10 cellular contexts compared by ENCODE assay signal in the genomic region with DNA sequence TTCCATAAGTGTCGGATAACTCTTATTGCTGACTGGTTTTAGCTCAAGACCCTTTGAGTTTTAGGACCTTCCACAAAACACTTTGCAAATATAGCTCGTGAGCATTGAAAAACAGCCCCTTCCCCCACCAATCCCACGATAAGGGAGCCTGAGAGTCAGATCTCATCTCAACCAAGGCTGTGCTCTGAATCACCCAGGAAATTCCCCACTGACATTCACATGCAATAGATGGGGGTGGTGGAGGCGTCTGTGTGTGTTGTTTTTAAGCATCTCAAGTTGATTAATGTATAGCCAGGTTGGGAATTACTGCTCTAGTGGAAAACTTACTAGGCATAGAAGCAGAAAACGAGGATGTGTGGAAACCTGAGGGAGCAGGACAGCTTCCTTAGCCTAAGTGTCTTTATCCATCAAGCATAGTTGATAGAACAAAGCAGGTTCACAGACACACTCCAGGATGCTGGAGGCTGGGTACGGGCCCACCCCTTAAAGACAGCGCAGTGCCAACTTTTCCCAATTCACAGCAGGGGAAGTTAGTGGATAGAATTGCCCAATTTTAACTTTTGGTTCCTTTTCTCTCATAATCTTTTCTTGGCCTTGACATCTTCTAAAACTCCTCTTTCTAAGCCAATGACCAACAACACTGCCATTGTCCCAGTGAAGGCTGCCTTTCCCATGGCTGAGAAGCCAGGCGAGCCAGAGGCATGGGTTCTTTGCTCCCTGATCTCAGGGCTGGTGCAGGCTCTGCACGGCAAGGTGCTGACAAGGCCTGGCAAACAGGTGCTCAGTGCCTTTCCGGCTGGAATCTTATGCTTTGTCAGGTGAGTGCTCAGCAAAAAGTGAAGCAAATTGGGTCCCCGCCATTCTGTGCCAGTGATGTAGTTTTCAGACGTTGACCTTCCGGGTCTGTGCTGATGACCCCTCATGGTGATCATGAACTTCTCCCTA.
DNase-seq lines count a peak whose midpoint lies in the region; ATAC-seq, FAIRE-seq and TF ChIP-seq lines count a peak whose summit lies in the region.
"Had no signal": no experiment of that assay in that cellular context is flagged by ENCODE, and none has a peak within 500 bp of the region (broad histone marks: within the 10 kb centered on the region; RNA-seq: fewer than 3 reads in every experiment).

No MANE protein-coding gene starts in this region.

- peak; percentile 31 to 59; a peak in 2 of 4 replicates for TF ChIP-seq EP300 in GM12878 (IDR thresholded peaks at IDR 0.05; ENCODE audit: borderline replicate concordance in 1 of 2, control insufficient read depth in 1 of 2, low read depth in 2 of 2, low read length in 2 of 2)

- no peak overlapping the region for H3K9ac ChIP-seq in GM12878 (ENCODE audit: control insufficient read depth, insufficient read depth, low read length)
- no peak overlapping the region for H3K9ac ChIP-seq in mesendoderm (ENCODE audit: low read length)
- H3K9ac ChIP-seq: BLaER1 had no signal

- TF ChIP-seq CTCF in GM12878 (IDR thresholded peaks at IDR 0.05 in 2 of 3, conservative IDR thresholded peaks at IDR 0.05 in 1 of 3; ENCODE audit: control insufficient read depth in 2 of 3, extremely low read depth in 1 of 3, insufficient read depth in 1 of 3, low read depth in 3 of 3, low read length in 3 of 3), result no peak

- intact Hi-C loops in GM12878 (cut with micrococcal nuclease; ENCODE audit: unreplicated experiment), result no loop called here

- H3K79me1 ChIP-seq in mesendoderm (ENCODE audit: low read length), result no peaks in the 10 kb centered on the region

- H3K4me2 ChIP-seq in GM12878 (ENCODE audit: control insufficient read depth, insufficient read depth) (peak overlapping the region; percentile 34), mesendoderm (ENCODE audit: low read length) (no peak overlapping the region)
- H3K4me2 ChIP-seq: BLaER1 had no signal

- no peak overlapping the region for H3K56ac ChIP-seq in mesendoderm (ENCODE audit: low read length)

- H2BK5ac ChIP-seq in mesendoderm (ENCODE audit: low read length), result no peak overlapping the region

- H3K27me3 ChIP-seq in GM12878 (replicated peaks in 1 of 2; ENCODE audit: control insufficient read depth in 2 of 2, insufficient read depth in 2 of 2, low read length in 1 of 2) (no peaks in the 10 kb centered on the region), mesendoderm (ENCODE audit: insufficient read depth, low read length, poor library complexity) (no peaks in the 10 kb centered on the region), HAP-1 (ENCODE audit: low read depth) (no peaks in the 10 kb centered on the region)
- H3K27me3 ChIP-seq: BLaER1, right lobe of liver had no signal

- H3K36me3 ChIP-seq in GM12878 (ENCODE audit: control insufficient read depth in 2 of 2, insufficient read depth in 2 of 2, low read length in 1 of 2), result no peaks in the 10 kb centered on the region
- no peaks in the 10 kb centered on the region for H3K36me3 ChIP-seq in mesendoderm (ENCODE audit: control insufficient read depth, insufficient read depth, low read length)
- H3K36me3 ChIP-seq in HAP-1 (replicated peaks), result no peaks in the 10 kb centered on the region
- H3K36me3 ChIP-seq: BLaER1, right lobe of liver had no signal

- H2BK15ac ChIP-seq in mesendoderm (replicated peaks; ENCODE audit: low read depth), result no peak overlapping the region

- no peak overlapping the region for H3K18ac ChIP-seq in mesendoderm (ENCODE audit: low read length)

- H4K5ac ChIP-seq in mesendoderm (ENCODE audit: low read length), result no peak overlapping the region

- H3K4me3 ChIP-seq in GM12878, result no peak overlapping the region
- no peak overlapping the region for H3K4me3 ChIP-seq in mesendoderm (ENCODE audit: low read length)
- H3K4me3 ChIP-seq in HAP-1, result no peak overlapping the region
- H3K4me3 ChIP-seq: BLaER1, right lobe of liver had no signal

- POLR2A ChIA-PET in GM12878 (lab: Charles Lee), result interaction anchor here (2.0 kb wide), 1 partner anchor 99 kb away, joined by 6 read pairs; the partner anchor contains the start of gene INSIG1

- no peak overlapping the region for H2BK120ac ChIP-seq in mesendoderm (ENCODE audit: low read depth, low read length)

- H4K8ac ChIP-seq in mesendoderm (ENCODE audit: low read depth, low read length), result no peak overlapping the region

- no peaks in the 10 kb centered on the region for H3K27me3 Mint-ChIP-seq in activated CD8-positive, alpha-beta memory T cell treated with anti-CD3 and anti-CD28 coated beads, Interleukin-2, amount 10 ng/mL, durations not matched to agents 7 days and 5 days

- DNase-seq in activated CD8-positive, alpha-beta memory T cell treated with anti-CD3 and anti-CD28 coated beads, Interleukin-2, amount 10 ng/mL, durations not matched to agents 7 days and 5 days, result no peak
- DNase-seq in activated CD8-positive, alpha-beta memory T cell treated with anti-CD3 and anti-CD28 coated beads, Interleukin-2, amount 50 U/mL, for 48 hours, result no peak
- DNase-seq in GM12878 (ENCODE audit: low read depth, low spot score), result no peak
- peak; percentile 24 to 53 for DNase-seq in stimulated activated CD8-positive, alpha-beta memory T cell treated with anti-CD3 and anti-CD28 coated beads, Interleukin-7, amount 100 ng/mL, for 48 hours (ENCODE audit: extremely low read depth in 1 of 2, low read depth in 1 of 2)
- no peak for DNase-seq in OCI-M2 (lab: John Stamatoyannopoulos, UW; ENCODE audit: unreplicated experiment)
- DNase-seq in mesendoderm, result no peak
- no peak for DNase-seq in HAP-1 (ENCODE audit: low spot score in 2 of 2)

- no peak overlapping the region for H2AK5ac ChIP-seq in mesendoderm (ENCODE audit: low read length)

- ATAC-seq in activated CD8-positive, alpha-beta memory T cell treated with anti-CD3 and anti-CD28 coated beads, Interleukin-2, amount 10 ng/mL, durations not matched to agents 7 days and 5 days, result peak; percentile 62
- peak; percentile 80 for ATAC-seq in HG03432 (IDR thresholded peaks at IDR 0.05; ENCODE audit: unreplicated experiment)
- ATAC-seq in GM12878, result peak; percentile 87
- ATAC-seq: right lobe of liver had no signal

- SMC1A ChIA-PET in GM12878 (lab: Charles Lee; ENCODE audit: uncharacterized antibody, unreplicated experiment), result no interaction called here

- H3K9me3 ChIP-seq in GM12878 (replicated peaks; ENCODE audit: control insufficient read depth, insufficient read depth, low read length) (peaks cover 8% of the 10 kb centered on the region; the same call in 2 of the 3 replicates), HAP-1 (no peaks in the 10 kb centered on the region)
- H3K9me3 ChIP-seq: right lobe of liver had no signal

- peaks cover 22% of the 10 kb centered on the region for H3K36me3 Mint-ChIP-seq in activated CD8-positive, alpha-beta memory T cell treated with anti-CD3 and anti-CD28 coated beads, Interleukin-2, amount 10 ng/mL, durations not matched to agents 7 days and 5 days

- no peak for TF ChIP-seq POLR2A in GM12878 (IDR thresholded peaks at IDR 0.05; ENCODE audit: low read depth, low read length)

- H3K27ac Mint-ChIP-seq in activated CD8-positive, alpha-beta memory T cell treated with anti-CD3 and anti-CD28 coated beads, Interleukin-2, amount 10 ng/mL, durations not matched to agents 7 days and 5 days, result peak overlapping the region; percentile 47

- H3K79me2 ChIP-seq in GM12878 (ENCODE audit: control insufficient read depth, insufficient read depth, low read length) (no peaks in the 10 kb centered on the region), mesendoderm (ENCODE audit: control insufficient read depth, insufficient read depth, low read length) (no peaks in the 10 kb centered on the region)

- TF ChIP-seq RAD21 in GM12878 (IDR thresholded peaks at IDR 0.05; ENCODE audit: insufficient read depth, low read depth, low read length), result peak; percentile 24; the same call in 1 of the 2 replicates

- no peak overlapping the region for H3K4ac ChIP-seq in mesendoderm (ENCODE audit: low read depth, low read length)

- H3K4me1 Mint-ChIP-seq in activated CD8-positive, alpha-beta memory T cell treated with anti-CD3 and anti-CD28 coated beads, Interleukin-2, amount 10 ng/mL, durations not matched to agents 7 days and 5 days, result peaks cover 27% of the 10 kb centered on the region

- H3K4me3 Mint-ChIP-seq in activated CD8-positive, alpha-beta memory T cell treated with anti-CD3 and anti-CD28 coated beads, Interleukin-2, amount 10 ng/mL, durations not matched to agents 7 days and 5 days, result no peak overlapping the region

- RAD21 ChIA-PET in GM12878 (lab: Charles Lee; ENCODE audit: unreplicated experiment), result no interaction called here

- in situ Hi-C loops in GM12878 (cut with MboI) (no loop called here), HAP-1 (cut with MboI; ENCODE audit: low sequenced_read_pairs) (no loop called here)

- H3K27ac ChIP-seq in GM12878 (ENCODE audit: control insufficient read depth, insufficient read depth), result peak overlapping the region; percentile 67
- no peak overlapping the region for H3K27ac ChIP-seq in mesendoderm (ENCODE audit: low read depth, low read length)
- H3K27ac ChIP-seq: BLaER1, right lobe of liver had no signal

- H3K9me3 Mint-ChIP-seq in activated CD8-positive, alpha-beta memory T cell treated with anti-CD3 and anti-CD28 coated beads, Interleukin-2, amount 10 ng/mL, durations not matched to agents 7 days and 5 days (ENCODE audit: low read depth), result peaks cover 12% of the 10 kb centered on the region

- CTCF ChIA-PET in activated CD8-positive, alpha-beta memory T cell treated with anti-CD3 and anti-CD28 coated beads, Interleukin-2, amount 10 ng/mL, durations not matched to agents 7 days and 5 days (lab: Charles Lee), result interaction anchor here (1.1 to 3.1 kb wide), 3 partner anchors 9 to 100 kb away, joined by 4 to 12 read pairs (median 5); no protein-coding TSS in a partner anchor
- CTCF ChIA-PET in GM12878 (lab: Yijun Ruan, JAX), result interaction anchor here (1.5 to 1.6 kb wide), 2 partner anchors 9 to 146 kb away, joined by 5 to 6 read pairs; no protein-coding TSS in a partner anchor

- H3K4me1 ChIP-seq in GM12878 (ENCODE audit: control insufficient read depth, insufficient read depth, low read length) (peaks cover 16% of the 10 kb centered on the region), mesendoderm (ENCODE audit: control insufficient read depth, low read depth, low read length) (no peaks in the 10 kb centered on the region), HAP-1 (no peaks in the 10 kb centered on the region)
- H3K4me1 ChIP-seq: right lobe of liver had no signal

- no TSS peak for BruUV-seq in GM12878 (replicated peaks; lab: Mats Ljungman, UMichigan)

- 51% methylated on average over 13 of the region's 13 CpGs for WGBS in GM12878 (ENCODE audit: insufficient coverage, insufficient replicate concordance, low lambda C conversion rate, missing lambda C conversion rate)
- no CpG with 5 or more reads among the region's 13 CpGs for WGBS in mesendoderm (ENCODE audit: extremely low coverage, insufficient coverage, low lambda C conversion rate)

- no peak overlapping the region; the same call in 1 of the 2 replicates for H2AFZ ChIP-seq in GM12878 (ENCODE audit: control insufficient read depth, low read depth, low read length)

- no peak overlapping the region for H3K23ac ChIP-seq in mesendoderm (ENCODE audit: low read length)

- H4K20me1 ChIP-seq in GM12878 (ENCODE audit: control insufficient read depth, insufficient read depth), result no peaks in the 10 kb centered on the region
- H4K20me1 ChIP-seq: BLaER1 had no signal

- FAIRE-seq in GM12878 (lab: Jason Lieb, UNC), result peak; percentile 18

TF ChIP-seq in GM12878, 131 proteins besides CTCF, POLR2A, EP300 and RAD21 (continues in another document):
- TF ChIP-seq FOXK2 (IDR thresholded peaks at IDR 0.05) (no peak), TAF1 (IDR thresholded peaks at IDR 0.05; ENCODE audit: borderline replicate concordance, low read depth, low read length) (no peak)

Comparison
In these comparisons a context has a peak if more than half of its experiments do, and no peak if none do; other contexts are left out.
1. DNase-seq: peak in stimulated activated CD8-positive, alpha-beta memory T cell treated with anti-CD3 and anti-CD28 coated beads, Interleukin-7, amount 100 ng/mL, for 48 hours (2 of 2); none in activated CD8-positive, alpha-beta memory T cell treated with anti-CD3 and anti-CD28 coated beads, Interleukin-2, amount 10 ng/mL, durations not matched to agents 7 days and 5 days (single experiment), activated CD8-positive, alpha-beta memory T cell treated with anti-CD3 and anti-CD28 coated beads, Interleukin-2, amount 50 U/mL, for 48 hours (single experiment), GM12878 (single experiment), OCI-M2 (single experiment), mesendoderm (single experiment) and HAP-1 (0 of 2).
2. Peak in every context shown above with its lines, with median percentiles within 50 percentile points of each other: ATAC-seq.